15 cellular contexts compared by ENCODE assay signal in the genomic region with DNA sequence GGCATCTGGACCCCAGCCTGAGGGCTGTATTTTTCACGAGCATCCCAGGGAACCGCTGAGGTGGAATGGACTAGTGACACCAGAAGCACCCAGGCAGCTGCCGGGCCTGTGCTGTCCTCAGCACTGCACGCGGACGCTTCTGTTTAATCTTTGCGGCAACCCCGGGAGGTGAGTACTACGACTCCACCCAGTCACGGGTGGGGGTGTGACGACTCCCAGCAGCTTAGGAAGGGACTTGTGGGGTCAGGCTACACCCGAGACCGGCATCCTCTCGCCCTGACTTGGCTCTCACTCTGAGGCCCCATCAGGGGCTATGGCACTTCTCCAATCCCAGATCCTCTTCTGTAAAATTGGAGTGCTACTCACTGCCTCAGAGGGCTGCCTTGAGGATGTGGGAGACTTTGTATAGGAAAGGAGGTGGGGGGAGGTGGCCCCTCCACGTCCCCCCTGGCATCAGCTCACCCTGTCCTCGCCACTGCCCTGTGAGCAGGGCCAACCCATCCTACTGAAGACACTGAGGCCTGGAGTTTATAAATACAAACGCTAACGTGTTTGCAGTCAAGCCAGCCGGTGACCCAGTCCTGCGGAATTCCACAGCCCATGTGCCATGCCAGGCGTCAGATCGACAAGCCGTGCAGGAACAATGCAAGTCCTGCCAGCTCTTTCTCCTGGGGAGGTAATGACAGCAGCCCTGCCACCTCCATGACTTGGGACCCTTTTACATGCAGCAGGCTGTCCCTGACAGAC. TPM values are rescaled to one million over a fixed set of nuclear protein-coding genes. Genes with fewer than 3 reads are reported as not detected.
A peak's percentile ranks its signal among the peaks of the same experiment; 100 is the strongest.
DNase-seq lines count a peak whose midpoint lies in the region; ATAC-seq and TF ChIP-seq lines count a peak whose summit lies in the region.
"Had no signal": no experiment of that assay in that cellular context is flagged by ENCODE, and none has a peak within 500 bp of the region (broad histone marks: within the 10 kb centered on the region; RNA-seq: fewer than 3 reads in every experiment).

No MANE protein-coding gene starts in this region.

- no peaks in the 10 kb centered on the region for H3K36me3 Mint-ChIP-seq in neural progenitor cell
- H3K36me3 Mint-ChIP-seq: immature natural killer cell had no signal

- H3K9me3 ChIP-seq in neural progenitor cell (ENCODE audit: low read depth) (no peaks in the 10 kb centered on the region), upper lobe of right lung (no peaks in the 10 kb centered on the region)
- H3K9me3 ChIP-seq: mucosa of descending colon had no signal

- DNase-seq in DMS79 (lab: John Stamatoyannopoulos, UW) (peak; percentile 59), RWPE1 (ENCODE audit: low spot score) (no peak), fibroblast of peridontal ligament (ENCODE audit: extremely low read depth) (peak; percentile 63), neural progenitor cell (ENCODE audit: low spot score) (no peak), upper lobe of right lung (no peak)
- DNase-seq in stimulated activated naive CD4-positive, alpha-beta T cell (lab: John Stamatoyannopoulos, UW) = no peak
- DNase-seq: activated CD8-positive, alpha-beta T cell treated with anti-CD3 and anti-CD28 coated beads, Interleukin-2, amount 10 ng/mL, durations not matched to agents 7 days and 5 days; activated gamma-delta T cell treated with Interleukin-2 at 50 U/mL for 16 hours; CD4-positive, alpha-beta T cell; central memory CD4-positive, alpha-beta T cell; immature natural killer cell; mucosa of descending colon; NCI-H1105 treated with DMSO at 0.1 percent for 48 hours; T-helper 9 cell had no signal

- ATAC-seq in upper lobe of right lung = no peak
- ATAC-seq in GM21360 (IDR thresholded peaks at IDR 0.05; ENCODE audit: unreplicated experiment) = no peak
- ATAC-seq: activated CD8-positive, alpha-beta T cell treated with anti-CD3 and anti-CD28 coated beads, Interleukin-2, amount 10 ng/mL, durations not matched to agents 7 days and 5 days; mucosa of descending colon had no signal

- peak overlapping the region; percentile 57 for H3K27ac ChIP-seq in RWPE1
- peak overlapping the region; percentile 29 for H3K27ac ChIP-seq in neural progenitor cell
- H3K27ac ChIP-seq in upper lobe of right lung = no peak overlapping the region

- H3K27me3 ChIP-seq in neural progenitor cell (no peaks in the 10 kb centered on the region), upper lobe of right lung (no peaks in the 10 kb centered on the region)

- H3K4me1 ChIP-seq in neural progenitor cell (no peaks in the 10 kb centered on the region), upper lobe of right lung (no peaks in the 10 kb centered on the region)

- no peak overlapping the region for H2AFZ ChIP-seq in neural progenitor cell (replicated peaks)

- peaks cover under 1% of the 10 kb centered on the region for H3K9me3 Mint-ChIP-seq in neural progenitor cell
- H3K9me3 Mint-ChIP-seq: CD4-positive, alpha-beta T cell; immature natural killer cell had no signal

- H3K27me3 Mint-ChIP-seq in neural progenitor cell (ENCODE audit: insufficient read depth, low read depth) = no peaks in the 10 kb centered on the region
- H3K27me3 Mint-ChIP-seq: CD4-positive, alpha-beta T cell had no signal

- intact Hi-C loops in upper lobe of right lung (cut with DNase I) = no loop called here

- CTCF ChIA-PET in RWPE1 (lab: Yijun Ruan, JAX) = no interaction called here

- peak overlapping the region; percentile 63 for H3K27ac Mint-ChIP-seq in neural progenitor cell
- H3K27ac Mint-ChIP-seq: activated CD8-positive, alpha-beta T cell treated with anti-CD3 and anti-CD28 coated beads, Interleukin-2, amount 10 ng/mL, durations not matched to agents 7 days and 5 days; CD4-positive, alpha-beta T cell; immature natural killer cell had no signal

- POLR2A ChIA-PET in RWPE1 (lab: Yijun Ruan, JAX; ENCODE audit: low non-redundant PET) = no interaction called here

- no peak overlapping the region for H3K4me2 ChIP-seq in neural progenitor cell

- H4K20me1 ChIP-seq in neural progenitor cell (ENCODE audit: low read depth) = no peaks in the 10 kb centered on the region

- no peaks in the 10 kb centered on the region for H3K79me2 ChIP-seq in neural progenitor cell (ENCODE audit: low read depth)

- H3K9ac ChIP-seq in neural progenitor cell = peak overlapping the region; percentile 27

- H3K36me3 ChIP-seq in neural progenitor cell (no peaks in the 10 kb centered on the region), upper lobe of right lung (peaks cover 56% of the 10 kb centered on the region)

- H3F3A ChIP-seq in neural progenitor cell (ENCODE audit: low read depth) = no peaks in the 10 kb centered on the region

- H3K4me3 Mint-ChIP-seq in neural progenitor cell = no peak overlapping the region
- H3K4me3 Mint-ChIP-seq: activated CD8-positive, alpha-beta T cell treated with anti-CD3 and anti-CD28 coated beads, Interleukin-2, amount 10 ng/mL, durations not matched to agents 7 days and 5 days; CD4-positive, alpha-beta T cell; immature natural killer cell had no signal

- TF ChIP-seq CTCF in RWPE1 (conservative IDR thresholded peaks at IDR 0.05; ENCODE audit: low read depth) = no peak
- TF ChIP-seq CTCF in neural progenitor cell (IDR thresholded peaks at IDR 0.05) = no peak
- no peak for TF ChIP-seq CTCF in upper lobe of right lung (IDR thresholded peaks at IDR 0.05)

- H3K4me3 ChIP-seq in neural progenitor cell = no peak overlapping the region
- H3K4me3 ChIP-seq in upper lobe of right lung = no peak overlapping the region
- H3K4me3 ChIP-seq: mucosa of descending colon had no signal

- H3K4me1 Mint-ChIP-seq in neural progenitor cell = peaks cover 4% of the 10 kb centered on the region

RNA-seq across cellular contexts. Expression of a gene that starts 44.4 kb away (rescaled TPM):
- total RNA-seq in neural progenitor cell (ENCODE audit: low replicate concordance) (1.0 and 2.8 TPM in 2 replicates), upper lobe of right lung (78.1 TPM)
- total RNA-seq: activated CD8-positive, alpha-beta T cell treated with anti-CD3 and anti-CD28 coated beads, Interleukin-2, amount 10 ng/mL, durations not matched to agents 7 days and 5 days; CD4-positive, alpha-beta T cell had no signal

RNA-seq across cellular contexts. Expression of a gene that starts 45.2 kb away (rescaled TPM):
- total RNA-seq in neural progenitor cell (ENCODE audit: low replicate concordance) (28.4 and 32.7 TPM in 2 replicates), upper lobe of right lung (36.6 TPM)

RNA-seq across cellular contexts. Expression of a gene that starts 45.4 kb away (rescaled TPM):
- total RNA-seq in neural progenitor cell (ENCODE audit: low replicate concordance) = 53.0 and 57.0 TPM in 2 replicates
- 85.7 TPM for total RNA-seq in upper lobe of right lung

Comparison
In these comparisons a context has a peak if more than half of its experiments do, and no peak if none do; other contexts are left out.
1. DNase-seq: peak in DMS79 (single experiment) and fibroblast of peridontal ligament (single experiment); none in RWPE1 (single experiment), neural progenitor cell (single experiment), upper lobe of right lung (single experiment) and stimulated activated naive CD4-positive, alpha-beta T cell (0 of 6).
2. RNA of a gene that starts 44.4 kb away (total RNA-seq): 78.1 TPM in upper lobe of right lung (single experiment); 1.0 to 2.8 TPM in neural progenitor cell; every median in the first group is over 10 times any median in the second.